ENCODE assay signal across 8 cellular contexts in genomic region chr12:107317751-107318553, GRCh38.
DNase-seq lines count a peak whose midpoint lies in the region; ATAC-seq and TF ChIP-seq lines count a peak whose summit lies in the region.

No MANE protein-coding gene starts in this region.

- H2AFZ ChIP-seq in mesenchymal stem cell (ENCODE audit: low read depth, low read length): no peak overlapping the region

- H3K9ac ChIP-seq in mesenchymal stem cell (ENCODE audit: low read length): peak overlapping the region; percentile 38

- H4K8ac ChIP-seq in mesenchymal stem cell (ENCODE audit: low read length): no peak overlapping the region

- H3K23ac ChIP-seq in mesenchymal stem cell (ENCODE audit: low read length in 2 of 2): no peak overlapping the region

- H2BK5ac ChIP-seq in mesenchymal stem cell (ENCODE audit: low read depth, low read length, poor library complexity, severe bottlenecking): no peak overlapping the region

- peaks cover 7% of the 10 kb centered on the region for H3K79me1 ChIP-seq in mesenchymal stem cell (replicated peaks; ENCODE audit: low read length, poor library complexity, severe bottlenecking)

- 3% methylated on average over 53 of the region's 58 CpGs for WGBS in mesenchymal stem cell

- no peak overlapping the region for H2AK5ac ChIP-seq in mesenchymal stem cell (ENCODE audit: low read length, severe bottlenecking)

- TF ChIP-seq CTCF in HEK293 (tag by site-specific recombination; IDR thresholded peaks at IDR 0.05): peak; percentile 83

- H3K4me1 ChIP-seq in HEK293 (ENCODE audit: control insufficient read depth, insufficient read depth, low read length) (no peaks in the 10 kb centered on the region), mesenchymal stem cell (ENCODE audit: control insufficient read depth, insufficient read depth, low read depth, low read length) (peaks cover 27% of the 10 kb centered on the region)
- peaks cover 16% of the 10 kb centered on the region for H3K4me1 ChIP-seq in effector memory CD4-positive, alpha-beta T cell (ENCODE audit: control insufficient read depth, insufficient read depth, low read length, poor library complexity, severe bottlenecking)

- no peak overlapping the region for H3K18ac ChIP-seq in mesenchymal stem cell (ENCODE audit: low read depth in 1 of 2, low read length in 2 of 2)

- no peak overlapping the region for H2BK12ac ChIP-seq in mesenchymal stem cell (ENCODE audit: low read length in 2 of 2)

- H3K4me2 ChIP-seq in mesenchymal stem cell (ENCODE audit: low read length, poor library complexity, severe bottlenecking): peak overlapping the region; percentile 100

- H3K14ac ChIP-seq in mesenchymal stem cell (ENCODE audit: low read length in 2 of 2): no peak overlapping the region

- no peaks in the 10 kb centered on the region for H3K36me3 ChIP-seq in HEK293 (ENCODE audit: control insufficient read depth in 2 of 2, insufficient read depth in 1 of 2, low read length in 2 of 2)
- no peaks in the 10 kb centered on the region for H3K36me3 ChIP-seq in effector memory CD4-positive, alpha-beta T cell (ENCODE audit: control insufficient read depth, insufficient read depth, low read length)
- no peaks in the 10 kb centered on the region for H3K36me3 ChIP-seq in mesenchymal stem cell (ENCODE audit: control insufficient read depth in 1 of 2, insufficient read depth in 2 of 2, low read depth in 1 of 2, low read length in 2 of 2)

- H3K4ac ChIP-seq in mesenchymal stem cell (ENCODE audit: low read depth in 1 of 2, low read length in 2 of 2): no peak overlapping the region

- CTCF ChIA-PET in HEK293 (lab: Yijun Ruan, JAX): interaction anchor here (0.6 to 1.4 kb wide), 6 partner anchors 9 to 353 kb away, joined by 3 to 4 read pairs (median 3); no protein-coding TSS in a partner anchor

- H3K9me3 ChIP-seq in HEK293 (ENCODE audit: control insufficient read depth, insufficient read depth, low read depth, low read length) (no peaks in the 10 kb centered on the region), mesenchymal stem cell (ENCODE audit: control insufficient read depth, low read length) (no peaks in the 10 kb centered on the region)
- no peaks in the 10 kb centered on the region for H3K9me3 ChIP-seq in effector memory CD4-positive, alpha-beta T cell (ENCODE audit: control insufficient read depth, low read length)

- no peaks in the 10 kb centered on the region for H3K27me3 ChIP-seq in effector memory CD4-positive, alpha-beta T cell (replicated peaks; ENCODE audit: control insufficient read depth, insufficient read depth, low read length, poor library complexity, severe bottlenecking)
- peaks cover 36 to 74% of the 10 kb centered on the region in 2 experiments for H3K27me3 ChIP-seq in mesenchymal stem cell (ENCODE audit: control insufficient read depth in 1 of 2, insufficient read depth in 1 of 2, low read length in 2 of 2)

- peak overlapping the region; percentile 66 for H3K4me3 ChIP-seq in HEK293 (ENCODE audit: low read depth, low read length)
- H3K4me3 ChIP-seq in effector memory CD4-positive, alpha-beta T cell (ENCODE audit: insufficient read depth, low read depth, low read length, poor library complexity, severe bottlenecking): peak overlapping the region; percentile 75
- peak overlapping the region; percentile 53 to 76 for H3K4me3 ChIP-seq in mesenchymal stem cell (ENCODE audit: insufficient read depth in 1 of 2, low read depth in 1 of 2, low read length in 2 of 2)

- peak; percentile 94 for DNase-seq in AG08396 (ENCODE audit: low spot score)
- peak; percentile 75 for DNase-seq in NCI-H510A treated with DMSO at 0.1 percent for 48 hours (lab: John Stamatoyannopoulos, UW)
- peak; percentile 66 to 69 for DNase-seq in activated CD8-positive, alpha-beta memory T cell treated with anti-CD3 and anti-CD28 coated beads for 4 hours (ENCODE audit: low read depth in 2 of 2)
- peak; percentile 76 to 81 (median 79) for DNase-seq in effector memory CD4-positive, alpha-beta T cell
- peak; percentile 72 for DNase-seq in mesenchymal stem cell
- peak; percentile 55 for DNase-seq in stimulated activated CD8-positive, alpha-beta memory T cell treated with anti-CD3 and anti-CD28 coated beads, Interleukin-12 subunit alpha, Interleukin-12 subunit beta, amount 100 ng/mL, for 24 hours (ENCODE audit: extremely low read depth)

- ATAC-seq in GM18520 (IDR thresholded peaks at IDR 0.05; ENCODE audit: unreplicated experiment): no peak

- H2BK15ac ChIP-seq in mesenchymal stem cell (ENCODE audit: low read depth, poor library complexity, severe bottlenecking): no peak overlapping the region

- peak overlapping the region; percentile 34 for H2BK120ac ChIP-seq in mesenchymal stem cell (ENCODE audit: low read depth, low read length)

- POLR2A ChIA-PET in HEK293 (lab: Yijun Ruan, JAX): interaction anchor here (2.1 kb wide), 1 partner anchor 31 kb away, joined by 4 read pairs; no protein-coding TSS in a partner anchor

- no peak overlapping the region for H4K91ac ChIP-seq in mesenchymal stem cell (ENCODE audit: low read length)

- H3K27ac ChIP-seq in HEK293 (ENCODE audit: extremely low read depth, low read depth, low read length): peak overlapping the region; percentile 44; the same call in 1 of the 2 replicates
- peak overlapping the region; percentile 29 for H3K27ac ChIP-seq in effector memory CD4-positive, alpha-beta T cell (ENCODE audit: insufficient read depth, low read length, poor library complexity, severe bottlenecking)
- no peak overlapping the region for H3K27ac ChIP-seq in mesenchymal stem cell (ENCODE audit: low read length, poor library complexity, severe bottlenecking)

TF ChIP-seq in HEK293, 187 proteins besides CTCF, POLR2A, EP300 and RAD21 (continues in another document):
- TF ChIP-seq ZNF623 (tag by site-specific recombination; IDR thresholded peaks at IDR 0.05) (no peak), ZNF501 (tag by site-specific recombination; IDR thresholded peaks at IDR 0.05) (0 out of 2 replicates have a peak, but pooled peaks have one; percentile 26), KLF17 (tag by site-specific recombination; IDR thresholded peaks at IDR 0.05) (0 out of 2 replicates have a peak, but pooled peaks have one; percentile 36), ZBTB20 (tag by site-specific recombination; IDR thresholded peaks at IDR 0.05) (peak; percentile 57), ZBTB17 (tag by site-specific recombination; IDR thresholded peaks at IDR 0.05) (no peak), ZSCAN4 (tag by site-specific recombination; IDR thresholded peaks at IDR 0.05) (no peak), ZSCAN5A (tag by site-specific recombination; IDR thresholded peaks at IDR 0.05) (no peak), ZNF341 (tag by site-specific recombination; IDR thresholded peaks at IDR 0.05; ENCODE audit: low read depth) (no peak), ZNF423 (tag by site-specific recombination; IDR thresholded peaks at IDR 0.05) (no peak), ZNF292 (tag by site-specific recombination; IDR thresholded peaks at IDR 0.05; ENCODE audit: borderline replicate concordance, low read depth) (no peak), EGR2 (tag by site-specific recombination; IDR thresholded peaks at IDR 0.05; ENCODE audit: low read depth) (0 out of 2 replicates have a peak, but pooled peaks have one; percentile 37), ZBTB48 (tag by site-specific recombination; IDR thresholded peaks at IDR 0.05) (peak; percentile 65; the same call in 1 of the 2 replicates), ZFHX2 (tag by site-specific recombination; conservative IDR thresholded peaks at IDR 0.05) (peak; percentile 49; the same call in 1 of the 2 replicates), SCRT2 (tag by site-specific recombination; IDR thresholded peaks at IDR 0.05) (no peak), ZNF26 (tag by site-specific recombination; IDR thresholded peaks at IDR 0.05) (no peak), ZSCAN30 (tag by site-specific recombination; IDR thresholded peaks at IDR 0.05) (peak; percentile 26; the same call in 1 of the 2 replicates)
